ENCODE assay signal across 21 cellular contexts in genomic region chr9:98569491-98569890, GRCh38.
"Had no signal": no experiment of that assay in that cellular context is flagged by ENCODE, and none has a peak within 500 bp of the region (broad histone marks: within the 10 kb centered on the region; RNA-seq: fewer than 3 reads in every experiment).

No MANE protein-coding gene starts in this region.

- H3K9me3 Mint-ChIP-seq: dendritic cell treated with granulocyte-macrophage colony-stimulating factor and Interleukin-4, amounts not matched to agents 40 ng/mL and 50 ng/mL, for 4 days; endodermal cell; nephron progenitor cell; stimulated activated memory B cell treated with anti-CD40 and anti-IgM and Interleukin-4, amounts not matched to agents 10 μg/mL and 1 μg/mL and 100 μg/mL, for 72 hours had no signal

- ATAC-seq: heart left ventricle; left colon; left ventricle myocardium superior; sciatic nerve; stimulated activated memory B cell treated with anti-CD40 and anti-IgM and Interleukin-4, amounts not matched to agents 10 μg/mL and 1 μg/mL and 100 μg/mL, for 72 hours had no signal

- H3K27ac Mint-ChIP-seq: dendritic cell treated with granulocyte-macrophage colony-stimulating factor and Interleukin-4, amounts not matched to agents 40 ng/mL and 50 ng/mL, for 4 days; endodermal cell; naive B cell; nephron progenitor cell; stimulated activated memory B cell treated with anti-CD40 and anti-IgM and Interleukin-4, amounts not matched to agents 10 μg/mL and 1 μg/mL and 100 μg/mL, for 72 hours had no signal

- H3K36me3 Mint-ChIP-seq: naive B cell; stimulated activated memory B cell treated with anti-CD40 and anti-IgM and Interleukin-4, amounts not matched to agents 10 μg/mL and 1 μg/mL and 100 μg/mL, for 72 hours had no signal

- H3K4me3 Mint-ChIP-seq: dendritic cell treated with granulocyte-macrophage colony-stimulating factor and Interleukin-4, amounts not matched to agents 40 ng/mL and 50 ng/mL, for 4 days; endodermal cell; naive B cell; nephron progenitor cell; stimulated activated memory B cell treated with anti-CD40 and anti-IgM and Interleukin-4, amounts not matched to agents 10 μg/mL and 1 μg/mL and 100 μg/mL, for 72 hours had no signal

- DNase-seq: effector CD4-positive, alpha-beta T cell; endodermal cell; erythroblast; foreskin melanocyte; heart left ventricle; hippocampal formation; left colon; left ventricle myocardium superior; mesenchymal stem cell; midbrain; naive B cell; nephron progenitor cell; spleen; stimulated activated CD4-positive, alpha-beta T cell treated with anti-CD3 and anti-CD28 coated beads, Interleukin-15, amount 100 ng/mL, for 24 hours; stimulated activated CD4-positive, alpha-beta T cell treated with anti-CD3 and anti-CD28 coated beads, Interleukin-1b, Interleukin-23, amount 100 ng/mL, for 48 hours; stimulated activated CD4-positive, alpha-beta T cell treated with anti-CD3 and anti-CD28 coated beads, Interleukin-4, amount 100 ng/mL, for 24 hours; stomach; trophoblast cell had no signal

- H3K4me1 Mint-ChIP-seq: endodermal cell; naive B cell; stimulated activated memory B cell treated with anti-CD40 and anti-IgM and Interleukin-4, amounts not matched to agents 10 μg/mL and 1 μg/mL and 100 μg/mL, for 72 hours had no signal
